In the genomic region with DNA sequence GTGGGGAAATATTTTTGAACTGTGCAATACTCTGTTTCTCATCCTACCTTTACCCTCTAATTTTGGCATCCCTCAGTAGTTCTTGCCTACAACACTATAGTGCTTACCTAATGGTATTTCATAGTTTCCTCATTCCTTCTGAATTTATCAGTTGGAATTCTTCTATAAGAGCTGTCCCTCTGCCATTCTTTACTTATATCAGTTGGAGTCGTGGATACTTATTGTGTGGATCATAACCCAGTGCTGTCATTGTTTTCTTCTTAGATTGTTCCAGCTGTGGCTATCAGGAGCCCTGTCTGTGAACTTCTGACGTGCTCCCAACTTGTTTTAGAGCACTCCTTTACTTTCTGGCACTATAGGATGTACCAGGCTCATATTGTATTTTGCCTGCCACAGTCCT, we compare ENCODE assay signal across 18 cellular contexts.
A peak's percentile ranks its signal among the peaks of the same experiment; 100 is the strongest.
DNase-seq lines count a peak whose midpoint lies in the region; ATAC-seq, FAIRE-seq and TF ChIP-seq lines count a peak whose summit lies in the region.
"Had no signal": no experiment of that assay in that cellular context is flagged by ENCODE, and none has a peak within 500 bp of the region (broad histone marks: within the 10 kb centered on the region; RNA-seq: fewer than 3 reads in every experiment).

No MANE protein-coding gene starts in this region.

- H2AK5ac ChIP-seq in IMR-90 (ENCODE audit: low read depth, low read length) = no peak overlapping the region

- no peak overlapping the region for H3K4me3 ChIP-seq in IMR-90 (ENCODE audit: insufficient read depth, low read depth, low read length)
- no peak overlapping the region for H3K4me3 ChIP-seq in GM12878
- H3K4me3 ChIP-seq in Peyer's patch = no peak overlapping the region
- H3K4me3 ChIP-seq in suprapubic skin = no peak overlapping the region

- H3K4me1 ChIP-seq in IMR-90 (ENCODE audit: control insufficient read depth, insufficient read depth, low read length) = peaks cover 41% of the 10 kb centered on the region
- H3K4me1 ChIP-seq in GM12878 (ENCODE audit: control insufficient read depth, insufficient read depth, low read length) = peaks cover 16% of the 10 kb centered on the region
- no peaks in the 10 kb centered on the region for H3K4me1 ChIP-seq in Peyer's patch
- H3K4me1 ChIP-seq in suprapubic skin = peaks cover 8% of the 10 kb centered on the region

- no peak overlapping the region for H4K91ac ChIP-seq in IMR-90 (ENCODE audit: insufficient read depth, low read depth, low read length)

- 0 out of 2 replicates have a peak, but pooled peaks cover 1% of the 10 kb centered on the region for H3K79me2 ChIP-seq in GM12878 (ENCODE audit: control insufficient read depth, insufficient read depth, low read length)

- H3K27ac ChIP-seq in IMR-90 (ENCODE audit: insufficient read depth, low read length) = peak overlapping the region; percentile 12; the same call in 1 of the 2 replicates
- peak overlapping the region; percentile 9; the same call in 1 of the 2 replicates for H3K27ac ChIP-seq in GM12878 (ENCODE audit: control insufficient read depth, insufficient read depth)
- no peak overlapping the region for H3K27ac ChIP-seq in Peyer's patch
- H3K27ac ChIP-seq in suprapubic skin = no peak overlapping the region

- no peak overlapping the region for H2AK9ac ChIP-seq in IMR-90 (replicated peaks; ENCODE audit: low read depth, low read length, poor library complexity)

- H2BK120ac ChIP-seq in IMR-90 (ENCODE audit: low read depth, low read length) = no peak overlapping the region

- H3K9me1 ChIP-seq in IMR-90 (ENCODE audit: insufficient read depth, low read length) = peaks cover 35% of the 10 kb centered on the region

- SMC1A ChIA-PET in GM12878 (lab: Charles Lee; ENCODE audit: uncharacterized antibody, unreplicated experiment) = no interaction called here

- H2AFZ ChIP-seq in IMR-90 (replicated peaks; ENCODE audit: low read length, poor library complexity) (no peak overlapping the region), GM12878 (ENCODE audit: control insufficient read depth, low read depth, low read length) (no peak overlapping the region)

- ATAC-seq in IMR-90 (ENCODE audit: low read depth) = peak; percentile 3; the same call in 1 of the 2 replicates
- no peak for ATAC-seq in GM12878
- ATAC-seq: Panc1 had no signal

- TF ChIP-seq EP300 in GM12878 (IDR thresholded peaks at IDR 0.05; ENCODE audit: borderline replicate concordance in 1 of 2, control insufficient read depth in 1 of 2, low read depth in 2 of 2, low read length in 2 of 2) = no peak
- no peak for TF ChIP-seq EP300 in suprapubic skin (IDR thresholded peaks at IDR 0.05)

- WGBS in IMR-90 (ENCODE audit: extremely low coverage in 2 of 2, insufficient read length in 1 of 2), 2 experiments = 80% methylated on average over 1 of the region's 2 CpGs; no CpG with 5 or more reads in 1 of the 2 experiments
- WGBS in GM12878 (ENCODE audit: insufficient coverage, insufficient replicate concordance, low lambda C conversion rate, missing lambda C conversion rate) = 100% methylated on average over 2 of the region's 2 CpGs
- 93% methylated on average over 2 of the region's 2 CpGs for WGBS in suprapubic skin

- peak; percentile 61 for DNase-seq in IMR-90
- no peak for DNase-seq in GM12878 (ENCODE audit: low read depth, low spot score)
- peak; percentile 39 for DNase-seq in iris pigment epithelial cell (ENCODE audit: low read depth)
- no peak for DNase-seq in KG1 (lab: John Stamatoyannopoulos, UW)
- DNase-seq in Peyer's patch = no peak
- DNase-seq in suprapubic skin (ENCODE audit: low spot score in 2 of 2) = no peak
- no peak for DNase-seq in NCI-H2081 (lab: John Stamatoyannopoulos, UW)
- DNase-seq: C1 segment of cervical spinal cord, DMS 273 treated with DMSO at 0.1 percent for 48 hours, HCEC 1CT, NCI-H1048, NCI-H446, NCI-H82, SIG-M5, SW 1271 had no signal

- no peaks in the 10 kb centered on the region for H3K9me3 ChIP-seq in IMR-90 (ENCODE audit: control insufficient read depth, insufficient read depth, low read length)
- peaks cover 6% of the 10 kb centered on the region; the same call in 2 of the 3 replicates for H3K9me3 ChIP-seq in GM12878 (replicated peaks; ENCODE audit: control insufficient read depth, insufficient read depth, low read length)
- H3K9me3 ChIP-seq in Peyer's patch = no peaks in the 10 kb centered on the region
- no peaks in the 10 kb centered on the region for H3K9me3 ChIP-seq in suprapubic skin

- CTCF ChIA-PET in IMR-90 (lab: Yijun Ruan, JAX) (no interaction called here), GM12878 (lab: Yijun Ruan, JAX) (interaction anchor here (0.6 kb wide), 1 partner anchor 287 kb away, joined by 3 read pairs; no protein-coding TSS in a partner anchor)

- H3K14ac ChIP-seq in IMR-90 (replicated peaks; ENCODE audit: low read depth, low read length) = no peak overlapping the region

- H3K36me3 ChIP-seq in IMR-90 (ENCODE audit: control insufficient read depth, insufficient read depth, low read length) (peaks cover 43% of the 10 kb centered on the region), GM12878 (ENCODE audit: control insufficient read depth in 2 of 2, insufficient read depth in 2 of 2, low read length in 1 of 2) (peaks cover 1 to 5% of the 10 kb centered on the region in 2 experiments; a peak in 1 of 4 replicates), Peyer's patch (no peaks in the 10 kb centered on the region), suprapubic skin (peaks cover 10% of the 10 kb centered on the region)

- H4K8ac ChIP-seq in IMR-90 (ENCODE audit: low read depth in 2 of 2, low read length in 2 of 2) = no peak overlapping the region

- no peak for TF ChIP-seq RAD21 in IMR-90 (IDR thresholded peaks at IDR 0.05; ENCODE audit: low read length)
- TF ChIP-seq RAD21 in GM12878 (IDR thresholded peaks at IDR 0.05; ENCODE audit: insufficient read depth, low read depth, low read length) = no peak

- no peak overlapping the region for H4K5ac ChIP-seq in IMR-90 (ENCODE audit: low read depth, low read length)

- H4K20me1 ChIP-seq in IMR-90 (ENCODE audit: insufficient read depth, low read length) (peaks cover 91% of the 10 kb centered on the region), GM12878 (ENCODE audit: control insufficient read depth, insufficient read depth) (no peaks in the 10 kb centered on the region)

- POLR2A ChIA-PET in IMR-90 (lab: Charles Lee; ENCODE audit: unreplicated experiment) = interaction anchor here (0.6 kb wide), 1 partner anchor 42 kb away, joined by 10 read pairs; no protein-coding TSS in a partner anchor
- POLR2A ChIA-PET in GM12878 (lab: Charles Lee) = no interaction called here

- RAD21 ChIA-PET in GM12878 (lab: Charles Lee; ENCODE audit: unreplicated experiment) = no interaction called here

- H3K18ac ChIP-seq in IMR-90 (ENCODE audit: low read depth, low read length) = no peak overlapping the region

- peak overlapping the region; percentile 41 for H2BK5ac ChIP-seq in IMR-90 (ENCODE audit: low read depth, low read length, poor library complexity, severe bottlenecking)

- H3K9ac ChIP-seq in IMR-90 (ENCODE audit: low read depth, low read length) (no peak overlapping the region), GM12878 (ENCODE audit: control insufficient read depth, insufficient read depth, low read length) (no peak overlapping the region)

- H3K4me2 ChIP-seq in IMR-90 (ENCODE audit: low read depth, low read length) = no peak overlapping the region
- no peak overlapping the region for H3K4me2 ChIP-seq in GM12878 (ENCODE audit: control insufficient read depth, insufficient read depth)

- H3K79me1 ChIP-seq in IMR-90 (ENCODE audit: low read depth in 1 of 2, low read length in 2 of 2) = peaks cover 38 to 81% of the 10 kb centered on the region in 2 experiments

- no peak for FAIRE-seq in GM12878 (lab: Jason Lieb, UNC)
- FAIRE-seq: GM19239, HTR-8/SVneo had no signal

- H3K27me3 ChIP-seq in IMR-90 (ENCODE audit: control insufficient read depth, insufficient read depth, low read length) = no peaks in the 10 kb centered on the region
- H3K27me3 ChIP-seq in GM12878 (replicated peaks in 1 of 2; ENCODE audit: control insufficient read depth in 2 of 2, insufficient read depth in 2 of 2, low read length in 1 of 2) = no peaks in the 10 kb centered on the region
- H3K27me3 ChIP-seq in Peyer's patch = no peaks in the 10 kb centered on the region
- H3K27me3 ChIP-seq in suprapubic skin = no peaks in the 10 kb centered on the region

- no peak overlapping the region for H2BK15ac ChIP-seq in IMR-90 (ENCODE audit: low read depth, low read length)

- H3K4ac ChIP-seq in IMR-90 (ENCODE audit: low read depth, low read length) = 0 out of 2 replicates have a peak overlapping the region, but pooled peaks have one; percentile 8

- TF ChIP-seq CTCF in IMR-90 (conservative IDR thresholded peaks at IDR 0.05; ENCODE audit: low read depth, low read length) (no peak), GM12878 (IDR thresholded peaks at IDR 0.05 in 2 of 3, conservative IDR thresholded peaks at IDR 0.05 in 1 of 3; ENCODE audit: control insufficient read depth in 2 of 3, extremely low read depth in 1 of 3, insufficient read depth in 1 of 3, low read depth in 3 of 3, low read length in 3 of 3) (no peak), Peyer's patch (IDR thresholded peaks at IDR 0.05) (no peak), suprapubic skin (IDR thresholded peaks at IDR 0.05) (no peak)

- peak overlapping the region; percentile 33; the same call in 1 of the 2 replicates for H3K23ac ChIP-seq in IMR-90 (ENCODE audit: low read depth, low read length)

- intact Hi-C loops in IMR-90 (cut with micrococcal nuclease) = no loop called here
- intact Hi-C loops in GM12878 (cut with micrococcal nuclease; ENCODE audit: unreplicated experiment) = no loop called here

- no peak for TF ChIP-seq POLR2A in IMR-90 (IDR thresholded peaks at IDR 0.05; ENCODE audit: low read depth, low read length)
- no peak for TF ChIP-seq POLR2A in GM12878 (IDR thresholded peaks at IDR 0.05; ENCODE audit: low read depth, low read length)
- TF ChIP-seq POLR2A in Peyer's patch (IDR thresholded peaks at IDR 0.05) = no peak
- no peak for TF ChIP-seq POLR2A in suprapubic skin (IDR thresholded peaks at IDR 0.05)

- H3K56ac ChIP-seq in IMR-90 (ENCODE audit: extremely low read depth, insufficient read depth, low read length) = no peak overlapping the region

- dilution Hi-C loops in IMR-90 (cut with HindIII; ENCODE audit: low sequenced_read_pairs, unreplicated experiment) = no loop called here

- H2BK20ac ChIP-seq in IMR-90 (ENCODE audit: low read depth, low read length) = no peak overlapping the region

- in situ Hi-C loops in IMR-90 (cut with MboI; ENCODE audit: low sequenced_read_pairs) (no loop called here), GM12878 (cut with MboI) (no loop called here)

- no TSS peak for BruUV-seq in IMR-90 (replicated peaks; lab: Mats Ljungman, UMichigan)
- BruUV-seq in GM12878 (replicated peaks; lab: Mats Ljungman, UMichigan) = no TSS peak

TF ChIP-seq in IMR-90, 13 proteins besides CTCF, POLR2A, EP300 and RAD21 (continues in another document):
- no peak for TF ChIP-seq SMC3 (IDR thresholded peaks at IDR 0.05; ENCODE audit: low read depth, low read length)
- no peak for TF ChIP-seq MAZ (IDR thresholded peaks at IDR 0.05; ENCODE audit: borderline replicate concordance, low read depth, low read length)
- TF ChIP-seq RFX5 (IDR thresholded peaks at IDR 0.05; ENCODE audit: low read depth, low read length) = no peak

TF ChIP-seq in GM12878, 131 proteins besides CTCF, POLR2A, EP300 and RAD21 (continues in another document):
- no peak for TF ChIP-seq YBX1 (IDR thresholded peaks at IDR 0.05)

Comparison
In these comparisons a context has a peak if more than half of its experiments do, and no peak if none do; other contexts are left out.
1. DNase-seq: peak in IMR-90 (single experiment) and iris pigment epithelial cell (single experiment); none in GM12878 (single experiment), KG1 (single experiment), Peyer's patch (0 of 3), suprapubic skin (0 of 2) and NCI-H2081 (0 of 2).
2. H3K27ac ChIP-seq: peak in IMR-90 (single experiment) and GM12878 (single experiment); none in Peyer's patch (0 of 4) and suprapubic skin (single experiment).